ENCODE assay signal across 15 cellular contexts in genomic region chr12:24996820-24997219, GRCh38.
"Had no signal": no experiment of that assay in that cellular context is flagged by ENCODE, and none has a peak within 500 bp of the region (broad histone marks: within the 10 kb centered on the region; RNA-seq: fewer than 3 reads in every experiment).

No MANE protein-coding gene starts in this region.

- H3K4me1 Mint-ChIP-seq: WTC11 had no signal

- H3K27me3 Mint-ChIP-seq: stimulated activated naive CD8-positive, alpha-beta T cell treated with anti-CD3 and anti-CD28 coated beads, Interleukin-15, amount 100 ng/mL, for 72 hours had no signal

- H3K4me1 ChIP-seq: breast epithelium, testis had no signal

- H3K36me3 Mint-ChIP-seq: WTC11 had no signal

- DNase-seq: activated CD4-positive, alpha-beta T cell treated with anti-CD3 and anti-CD28 coated beads, Interleukin-2, amount 50 U/mL, for 4 hours; activated gamma-delta T cell treated with Interleukin-2 at 50 U/mL for 16 hours; activated T-cell treated with anti-CD3 and anti-CD28 coated beads, Interleukin-2, amount 50 U/mL, for 48 hours; aorta; dermis blood vessel endothelial cell; kidney; left ventricle myocardium superior; mesendoderm; psoas muscle; stimulated activated CD4-positive, alpha-beta T cell treated with anti-CD3 and anti-CD28 coated beads, Interleukin-12 subunit alpha, Interleukin-12 subunit beta, amount 100 ng/mL, for 4 hours; stimulated activated naive CD8-positive, alpha-beta T cell treated with anti-CD3 and anti-CD28 coated beads, Interleukin-15, amount 100 ng/mL, for 72 hours; testis had no signal

- H3K36me3 ChIP-seq: breast epithelium had no signal

- H3K9me3 ChIP-seq: breast epithelium, psoas muscle, testis had no signal

- H3K27ac Mint-ChIP-seq: stimulated activated naive CD8-positive, alpha-beta T cell treated with anti-CD3 and anti-CD28 coated beads, Interleukin-15, amount 100 ng/mL, for 72 hours; WTC11 had no signal

- H3K27me3 ChIP-seq: breast epithelium, testis had no signal

- H3K4me3 Mint-ChIP-seq: stimulated activated naive CD8-positive, alpha-beta T cell treated with anti-CD3 and anti-CD28 coated beads, Interleukin-15, amount 100 ng/mL, for 72 hours; WTC11 had no signal

- H3K9me3 Mint-ChIP-seq: stimulated activated naive CD8-positive, alpha-beta T cell treated with anti-CD3 and anti-CD28 coated beads, Interleukin-15, amount 100 ng/mL, for 72 hours; WTC11 had no signal

- H3K27ac ChIP-seq: breast epithelium, psoas muscle, testis had no signal

- ATAC-seq: left ventricle myocardium superior; psoas muscle; sciatic nerve; stimulated activated naive CD8-positive, alpha-beta T cell treated with anti-CD3 and anti-CD28 coated beads, Interleukin-15, amount 100 ng/mL, for 72 hours; WTC11 had no signal

- H3K4me3 ChIP-seq: breast epithelium, psoas muscle, testis had no signal
